Comparison of ENCODE assay signal across 17 cellular contexts in the genomic region with DNA sequence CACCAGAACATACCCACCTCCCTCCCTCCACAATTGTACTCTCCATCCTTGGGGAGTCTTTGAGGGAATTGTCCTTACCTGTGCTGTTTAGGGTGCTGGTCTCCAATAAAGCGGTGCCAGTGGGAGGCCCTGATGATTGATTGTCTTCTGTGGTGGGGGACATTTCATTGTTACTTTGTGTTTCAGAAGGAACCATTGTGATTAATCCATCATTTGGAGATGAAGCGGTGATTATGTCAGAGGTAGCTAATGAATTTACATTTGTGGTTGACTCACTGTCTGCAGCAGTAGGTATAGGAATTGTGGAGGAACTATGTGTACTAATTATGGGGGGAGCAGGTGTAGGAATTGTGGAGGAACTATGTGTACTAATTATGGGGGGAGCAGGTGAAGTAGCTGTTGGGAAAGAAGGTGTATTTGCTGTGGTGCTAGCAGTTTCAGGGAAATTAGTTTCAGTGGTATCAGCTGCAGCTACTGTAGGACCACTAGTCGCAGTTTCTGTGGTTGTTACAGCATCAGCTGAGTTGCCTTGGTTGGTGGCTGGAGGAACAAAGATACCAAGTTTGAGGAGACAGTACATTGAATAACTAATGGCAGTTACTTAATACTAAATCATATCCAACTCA. TPM values are rescaled to one million over a fixed set of nuclear protein-coding genes. Genes with fewer than 3 reads are reported as not detected.
A peak's percentile ranks its signal among the peaks of the same experiment; 100 is the strongest.
DNase-seq lines count a peak whose midpoint lies in the region; ATAC-seq lines count a peak whose summit lies in the region.
"Had no signal": no experiment of that assay in that cellular context is flagged by ENCODE, and none has a peak within 500 bp of the region (broad histone marks: within the 10 kb centered on the region; RNA-seq: fewer than 3 reads in every experiment).

No MANE protein-coding gene starts in this region.

- peaks cover 14% of the 10 kb centered on the region for H3K4me1 Mint-ChIP-seq in activated CD8-positive, alpha-beta memory T cell treated with anti-CD3 and anti-CD28 coated beads, Interleukin-2, amount 10 ng/mL, durations not matched to agents 7 days and 5 days
- H3K4me1 Mint-ChIP-seq: WTC11 had no signal

- no peaks in the 10 kb centered on the region for H3K79me2 ChIP-seq in mesendoderm (ENCODE audit: control insufficient read depth, insufficient read depth, low read length)

- H3K4me3 Mint-ChIP-seq in activated CD8-positive, alpha-beta memory T cell treated with anti-CD3 and anti-CD28 coated beads, Interleukin-2, amount 10 ng/mL, durations not matched to agents 7 days and 5 days = no peak overlapping the region
- H3K4me3 Mint-ChIP-seq: WTC11 had no signal

- H3K36me3 ChIP-seq in mesendoderm (ENCODE audit: control insufficient read depth, insufficient read depth, low read length) = no peaks in the 10 kb centered on the region
- H3K36me3 ChIP-seq: upper lobe of left lung had no signal

- H3K79me1 ChIP-seq in mesendoderm (ENCODE audit: low read length) = no peaks in the 10 kb centered on the region

- H3K18ac ChIP-seq in mesendoderm (ENCODE audit: low read length) = no peak overlapping the region

- H3K4me1 ChIP-seq in mesendoderm (ENCODE audit: control insufficient read depth, low read depth, low read length) = no peaks in the 10 kb centered on the region
- H3K4me1 ChIP-seq: upper lobe of left lung had no signal

- DNase-seq in activated CD8-positive, alpha-beta memory T cell treated with anti-CD3 and anti-CD28 coated beads, Interleukin-2, amount 10 ng/mL, durations not matched to agents 7 days and 5 days = peak; percentile 54
- DNase-seq in activated CD8-positive, alpha-beta memory T cell treated with anti-CD3 and anti-CD28 coated beads for 24 hours = no peak
- DNase-seq in mesendoderm (no peak), NCI-H748 (lab: John Stamatoyannopoulos, UW; ENCODE audit: unreplicated experiment) (no peak), left lobe of liver (ENCODE audit: low spot score) (no peak)
- no peak for DNase-seq in stimulated activated CD4-positive, alpha-beta T cell treated with anti-CD3 and anti-CD28 coated beads, Interleukin-4, amount 100 ng/mL, for 24 hours
- DNase-seq: GM23248; KG1; NCI-H2081; stimulated activated CD4-positive, alpha-beta T cell treated with anti-CD3 and anti-CD28 coated beads, Interleukin-12 subunit alpha, Interleukin-12 subunit beta, amount 100 ng/mL, for 4 hours; upper lobe of left lung had no signal

- peak overlapping the region; percentile 49 for H3K23ac ChIP-seq in mesendoderm (ENCODE audit: low read length)

- H3K9ac ChIP-seq in mesendoderm (ENCODE audit: low read length) = no peak overlapping the region
- H3K9ac ChIP-seq: GM23248 had no signal

- WGBS in mesendoderm (ENCODE audit: extremely low coverage, insufficient coverage, low lambda C conversion rate) = no CpG with 5 or more reads among the region's 3 CpGs

- no peaks in the 10 kb centered on the region for H3K27me3 ChIP-seq in mesendoderm (ENCODE audit: insufficient read depth, low read length, poor library complexity)
- H3K27me3 ChIP-seq: upper lobe of left lung had no signal

- H3K9me3 Mint-ChIP-seq in activated CD8-positive, alpha-beta memory T cell treated with anti-CD3 and anti-CD28 coated beads, Interleukin-2, amount 10 ng/mL, durations not matched to agents 7 days and 5 days (ENCODE audit: low read depth) = no peaks in the 10 kb centered on the region
- H3K9me3 Mint-ChIP-seq: WTC11 had no signal

- no peak overlapping the region for H3K27ac Mint-ChIP-seq in activated CD8-positive, alpha-beta memory T cell treated with anti-CD3 and anti-CD28 coated beads, Interleukin-2, amount 10 ng/mL, durations not matched to agents 7 days and 5 days
- H3K27ac Mint-ChIP-seq: WTC11 had no signal

- CTCF ChIA-PET in activated CD8-positive, alpha-beta memory T cell treated with anti-CD3 and anti-CD28 coated beads, Interleukin-2, amount 10 ng/mL, durations not matched to agents 7 days and 5 days (lab: Charles Lee) = interaction anchor here (0.6 to 3.4 kb wide), 13 partner anchors 8 to 668 kb away, joined by 3 to 18 read pairs (median 4); a partner anchor contains a TSS

- no peak overlapping the region for H3K27ac ChIP-seq in mesendoderm (ENCODE audit: low read depth, low read length)
- H3K27ac ChIP-seq: 22Rv1, coronary artery, GM23248, upper lobe of left lung had no signal

- no peak overlapping the region for H2BK5ac ChIP-seq in mesendoderm (ENCODE audit: low read length)

- peaks cover 68% of the 10 kb centered on the region for H3K27me3 Mint-ChIP-seq in activated CD8-positive, alpha-beta memory T cell treated with anti-CD3 and anti-CD28 coated beads, Interleukin-2, amount 10 ng/mL, durations not matched to agents 7 days and 5 days

- no peaks in the 10 kb centered on the region for H3K36me3 Mint-ChIP-seq in activated CD8-positive, alpha-beta memory T cell treated with anti-CD3 and anti-CD28 coated beads, Interleukin-2, amount 10 ng/mL, durations not matched to agents 7 days and 5 days
- H3K36me3 Mint-ChIP-seq: WTC11 had no signal

- ATAC-seq in activated CD8-positive, alpha-beta memory T cell treated with anti-CD3 and anti-CD28 coated beads, Interleukin-2, amount 10 ng/mL, durations not matched to agents 7 days and 5 days = peak; percentile 53
- peak; percentile 59 for ATAC-seq in GM21737 (IDR thresholded peaks at IDR 0.05; ENCODE audit: unreplicated experiment)
- ATAC-seq in HG03175 (IDR thresholded peaks at IDR 0.05; ENCODE audit: unreplicated experiment) = peak; percentile 72
- no peak for ATAC-seq in left lobe of liver
- ATAC-seq: WTC11 had no signal

- H3K4me2 ChIP-seq in mesendoderm (ENCODE audit: low read length) = no peak overlapping the region

- H3K4me3 ChIP-seq in mesendoderm (ENCODE audit: low read length) = no peak overlapping the region
- H3K4me3 ChIP-seq: coronary artery, GM23248, upper lobe of left lung had no signal

- no peak overlapping the region for H2BK15ac ChIP-seq in mesendoderm (replicated peaks; ENCODE audit: low read depth)

- H4K5ac ChIP-seq in mesendoderm (ENCODE audit: low read length) = no peak overlapping the region

- no peak overlapping the region for H4K8ac ChIP-seq in mesendoderm (ENCODE audit: low read depth, low read length)

- no peak overlapping the region for H2BK120ac ChIP-seq in mesendoderm (ENCODE audit: low read depth, low read length)

- H2AK5ac ChIP-seq in mesendoderm (ENCODE audit: low read length) = no peak overlapping the region

- no peak overlapping the region for H3K4ac ChIP-seq in mesendoderm (ENCODE audit: low read depth, low read length)

- no peak overlapping the region for H3K56ac ChIP-seq in mesendoderm (ENCODE audit: low read length)

RNA-seq across cellular contexts. Expression of a gene that starts 7.0 kb away (rescaled TPM):
- not detected for total RNA-seq in activated CD8-positive, alpha-beta memory T cell treated with anti-CD3 and anti-CD28 coated beads, Interleukin-2, amount 10 ng/mL, durations not matched to agents 7 days and 5 days
- polyA plus RNA-seq in mesendoderm (2013, experiment 1 of 2) = 0.13 TPM
- polyA plus RNA-seq in mesendoderm (2013, experiment 2 of 2) = 0.11 TPM
- total RNA-seq in left lobe of liver = 0.50 TPM
- total RNA-seq: osteocyte had no signal

RNA-seq across cellular contexts. Expression of a gene that starts 40.4 kb away (rescaled TPM):
- 1 to 10 TPM in 1 of 2 experiments, under 1 TPM in 1; 0.18 to 1.2 TPM for total RNA-seq in activated CD8-positive, alpha-beta memory T cell treated with anti-CD3 and anti-CD28 coated beads, Interleukin-2, amount 10 ng/mL, durations not matched to agents 7 days and 5 days
- polyA plus RNA-seq in mesendoderm (2013, experiment 1 of 2) = 201 TPM
- 194 TPM for polyA plus RNA-seq in mesendoderm (2013, experiment 2 of 2)
- 74.7 TPM for total RNA-seq in left lobe of liver

Comparison
In these comparisons a context has a peak if more than half of its experiments do, and no peak if none do; other contexts are left out.
1. RNA of a gene that starts 40.4 kb away (total RNA-seq): 74.7 TPM in left lobe of liver (single experiment); 0.18 to 1.2 TPM in activated CD8-positive, alpha-beta memory T cell treated with anti-CD3 and anti-CD28 coated beads, Interleukin-2, amount 10 ng/mL, durations not matched to agents 7 days and 5 days; every median in the first group is over 10 times any median in the second.